ENCODE assay signal across 32 cellular contexts in genomic region chr17:58747674-58748073, GRCh38. TPM values are rescaled to one million over a fixed set of nuclear protein-coding genes. Genes with fewer than 3 reads are reported as not detected.
"Had no signal": no experiment of that assay in that cellular context is flagged by ENCODE, and none has a peak within 500 bp of the region (broad histone marks: within the 10 kb centered on the region; RNA-seq: fewer than 3 reads in every experiment).

No MANE protein-coding gene starts in this region.

- DNase-seq: activated B cell treated with CpG ODN at 0.5 μM for 24 hours; activated CD4-positive, alpha-beta memory T cell treated with anti-CD3 and anti-CD28 coated beads for 36 hours; activated CD4-positive, alpha-beta T cell treated with anti-CD3 and anti-CD28 coated beads, Interleukin-2, amount 10 ng/mL, durations not matched to agents 24 days and 14 days; activated CD8-positive, alpha-beta memory T cell treated with anti-CD3 and anti-CD28 coated beads, Interleukin-2, amount 50 U/mL, for 48 hours; activated CD8-positive, alpha-beta T cell treated with anti-CD3 and anti-CD28 coated beads, Interleukin-2, amount 10 ng/mL, durations not matched to agents 7 days and 5 days; activated gamma-delta T cell; activated naive CD4-positive, alpha-beta T cell; activated naive CD4-positive, alpha-beta T cell treated with anti-CD3 and anti-CD28 coated beads, Interleukin-2, amount 10 ng/mL, durations not matched to agents 7 days and 5 days; activated naive CD8-positive, alpha-beta T cell treated with anti-CD3 and anti-CD28 coated beads, Interleukin-2, amount 10 ng/mL, durations not matched to agents 7 days and 5 days; activated T-cell treated with anti-CD3 and anti-CD28 coated beads for 4 hours; activated T-cell treated with anti-CD3 and anti-CD28 coated beads, Interleukin-2, amount 50 U/mL, for 24 hours; activated T-cell treated with anti-CD3 and anti-CD28 coated beads, Interleukin-2, amount 50 U/mL, for 72 hours; central memory CD4-positive, alpha-beta T cell; cerebellar nuclear complex; effector CD4-positive, alpha-beta T cell; effector memory CD8-positive, alpha-beta T cell; erythroblast; foreskin melanocyte; heart right ventricle; T-helper 17 cell; T1000; WERI-Rb-1 had no signal

- H3K4me2 ChIP-seq: hepatocyte had no signal

- H2AFZ ChIP-seq: hepatocyte had no signal

- ATAC-seq: activated CD4-positive, CD25-positive, alpha-beta regulatory T cell treated with anti-CD3 and anti-CD28 coated beads, Interleukin-2, amount 50 U/mL, for 24 hours; activated CD8-positive, alpha-beta T cell treated with anti-CD3 and anti-CD28 coated beads, Interleukin-2, amount 10 ng/mL, durations not matched to agents 7 days and 5 days; activated naive CD4-positive, alpha-beta T cell treated with anti-CD3 and anti-CD28 coated beads, Interleukin-2, amount 50 U/mL, for 72 hours; activated T-cell treated with anti-CD3 and anti-CD28 coated beads, Interleukin-2, amount 50 U/mL, for 72 hours; effector memory CD8-positive, alpha-beta T cell; gastroesophageal sphincter; heart right ventricle; T-helper 17 cell had no signal

- H3K36me3 ChIP-seq: ascending aorta, breast epithelium, cardiac muscle cell, esophagus muscularis mucosa, gastroesophageal sphincter, heart right ventricle, WERI-Rb-1 had no signal

- H3K79me2 ChIP-seq: hepatocyte had no signal

- H3K27me3 ChIP-seq: ascending aorta, breast epithelium, cardiac muscle cell, esophagus muscularis mucosa had no signal

- H3K27ac ChIP-seq: ascending aorta, breast epithelium, cardiac muscle cell, coronary artery, esophagus muscularis mucosa, gastroesophageal sphincter, heart right ventricle, hepatocyte, WERI-Rb-1 had no signal

- H3K4me3 ChIP-seq: ascending aorta, breast epithelium, cardiac muscle cell, coronary artery, esophagus muscularis mucosa, gastroesophageal sphincter, heart right ventricle, hepatocyte had no signal

- H3K9me3 ChIP-seq: ascending aorta, breast epithelium, esophagus muscularis mucosa, gastroesophageal sphincter, heart right ventricle had no signal

RNA-seq across cellular contexts. Expression of gene PPM1E, which starts 8.0 kb away (rescaled TPM):
- total RNA-seq: activated CD8-positive, alpha-beta T cell treated with anti-CD3 and anti-CD28 coated beads, Interleukin-2, amount 10 ng/mL, durations not matched to agents 7 days and 5 days; activated naive CD8-positive, alpha-beta T cell treated with anti-CD3 and anti-CD28 coated beads, Interleukin-2, amount 10 ng/mL, durations not matched to agents 7 days and 5 days; glomerular endothelial cell; T-helper 17 cell had no signal
- polyA plus RNA-seq: cardiac muscle cell had no signal

RNA-seq across cellular contexts. Expression of gene TEX14, which starts 55.8 kb away (rescaled TPM):
- total RNA-seq: ascending aorta, glomerular endothelial cell had no signal
- polyA plus RNA-seq: hepatocyte had no signal
